In the genomic region with DNA sequence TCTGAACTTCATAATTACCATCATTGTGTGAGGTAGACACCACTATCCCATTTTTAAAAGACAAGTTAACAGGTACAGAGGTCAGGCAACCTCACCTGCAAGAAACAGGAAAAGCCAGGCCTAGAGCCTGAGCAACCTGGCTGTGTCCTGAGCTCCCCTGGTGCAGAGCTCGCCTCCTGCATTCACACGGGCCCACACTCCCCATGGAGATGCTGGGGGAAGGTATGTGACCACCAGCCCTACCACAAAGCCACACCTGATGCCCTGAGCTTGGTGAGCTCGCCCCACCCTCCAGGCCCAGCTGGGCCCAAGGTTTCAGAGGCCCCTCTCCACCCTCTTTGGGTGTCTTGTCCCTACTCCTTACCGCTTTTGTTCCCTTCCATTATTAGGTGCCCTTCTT, we compare ENCODE assay signal across 18 cellular contexts. TPM values are rescaled to one million over a fixed set of nuclear protein-coding genes. Genes with fewer than 3 reads are reported as not detected.
DNase-seq lines count a peak whose midpoint lies in the region; ATAC-seq, FAIRE-seq and TF ChIP-seq lines count a peak whose summit lies in the region.
"Had no signal": no experiment of that assay in that cellular context is flagged by ENCODE, and none has a peak within 500 bp of the region (broad histone marks: within the 10 kb centered on the region; RNA-seq: fewer than 3 reads in every experiment).

No MANE protein-coding gene starts in this region.

- H3K4me3 ChIP-seq in cardiac muscle cell, result no peak overlapping the region
- no peak overlapping the region for H3K4me3 ChIP-seq in heart right ventricle
- no peak overlapping the region for H3K4me3 ChIP-seq in H1 (ENCODE audit: extremely low read depth in 1 of 4, insufficient read depth in 2 of 4, low read depth in 3 of 4, low read length in 4 of 4)
- H3K4me3 ChIP-seq in spleen, result no peak overlapping the region
- H3K4me3 ChIP-seq: HAP-1, lung, uterus had no signal

- 90 to 93% methylated on average over 4 of the region's 4 CpGs for WGBS in heart right ventricle, 2 donors
- WGBS in H1 (ENCODE audit: extremely low coverage in 1 of 2, insufficient coverage in 1 of 2, insufficient read length in 1 of 2, insufficient replicate concordance in 2 of 2, low coverage in 1 of 2, low lambda C conversion rate in 2 of 2, missing lambda C conversion rate in 1 of 2), 2 experiments, result 68% methylated on average over 4 of the region's 4 CpGs; no CpG with 5 or more reads in 1 of the 2 experiments
- WGBS in spleen, 5 donors, result 75 to 91% (median 81%) methylated on average over 4 of the region's 4 CpGs

- H3K9me3 ChIP-seq in cardiac muscle cell (ENCODE audit: low read depth) (no peaks in the 10 kb centered on the region), heart right ventricle (no peaks in the 10 kb centered on the region), H1 (ENCODE audit: insufficient read depth in 2 of 2, low read depth in 1 of 2, low read length in 1 of 2) (no peaks in the 10 kb centered on the region), spleen (peaks cover 0 to 6% (median 0%) of the 10 kb centered on the region in 8 donors)
- H3K9me3 ChIP-seq: HAP-1, uterus had no signal

- H4K91ac ChIP-seq in H1 (replicated peaks; ENCODE audit: insufficient read length, low read length), result peak overlapping the region; percentile 12

- no peak overlapping the region for H3K4ac ChIP-seq in H1 (replicated peaks; ENCODE audit: insufficient read length, low read depth, low read length)

- CTCF ChIA-PET in H1 (lab: Charles Lee; ENCODE audit: partially characterized antibody), result interaction anchor here (1.2 to 2.6 kb wide), 4 partner anchors 9 to 61 kb away, joined by 3 to 9 read pairs (median 7); no protein-coding TSS in a partner anchor

- peaks cover 30% of the 10 kb centered on the region for H3K36me3 ChIP-seq in cardiac muscle cell
- H3K36me3 ChIP-seq in heart right ventricle, result peaks cover 0 to 51% (median 31%) of the 10 kb centered on the region in 9 donors
- peaks cover 18 to 37% (median 30%) of the 10 kb centered on the region in 4 experiments; a peak in 7 of 8 replicates for H3K36me3 ChIP-seq in H1 (ENCODE audit: control insufficient read depth in 2 of 4, insufficient read depth in 4 of 4, low read length in 3 of 4)
- H3K36me3 ChIP-seq in spleen, result peaks cover 0 to 53% (median 43%) of the 10 kb centered on the region in 6 donors
- H3K36me3 ChIP-seq: uterus had no signal

- no peak for TF ChIP-seq RAD21 in H1 (IDR thresholded peaks at IDR 0.05 in 1 of 2, conservative IDR thresholded peaks at IDR 0.05 in 1 of 2; ENCODE audit: low read depth in 2 of 2, low read length in 2 of 2)

- H2BK120ac ChIP-seq in H1 (replicated peaks; ENCODE audit: low read depth, low read length), result no peak overlapping the region

- peaks cover 0 to 1% of the 10 kb centered on the region in 2 experiments for H4K20me1 ChIP-seq in H1 (replicated peaks in 1 of 2; ENCODE audit: control insufficient read depth in 1 of 2, insufficient read depth in 2 of 2, low read length in 2 of 2)

- TF ChIP-seq POLR2A in H1 (IDR thresholded peaks at IDR 0.05; ENCODE audit: control extremely low read depth in 1 of 2, low read depth in 2 of 2, low read length in 2 of 2) (peak in 1 of 2 experiments; percentile 39; a peak in 1 of 3 replicates), spleen (IDR thresholded peaks at IDR 0.05) (no peak)

- no peak overlapping the region for H3K27ac Mint-ChIP-seq in nephron progenitor cell

- H2BK12ac ChIP-seq in H1 (ENCODE audit: low read depth, low read length), result no peak overlapping the region; the same call in 1 of the 2 replicates

- no peak overlapping the region; the same call in 1 of the 2 replicates for H4K8ac ChIP-seq in H1 (ENCODE audit: extremely low read depth, insufficient read depth, low read length)

- H2BK5ac ChIP-seq in H1 (ENCODE audit: low read depth, low read length), result peak overlapping the region; percentile 68; the same call in 1 of the 2 replicates

- peaks cover 59% of the 10 kb centered on the region for H3K4me1 Mint-ChIP-seq in nephron progenitor cell

- H2AFZ ChIP-seq in H1 (ENCODE audit: low read length), result no peak overlapping the region

- H3K27me3 ChIP-seq in cardiac muscle cell, result peaks cover 8% of the 10 kb centered on the region
- H3K27me3 ChIP-seq in heart right ventricle, result no peaks in the 10 kb centered on the region
- peaks cover 0 to 10% (median 8%) of the 10 kb centered on the region in 4 experiments; a peak in 5 of 7 replicates for H3K27me3 ChIP-seq in H1 (replicated peaks in 1 of 4; ENCODE audit: control insufficient read depth in 3 of 4, extremely low read depth in 1 of 4, insufficient read depth in 3 of 4, low read length in 3 of 4)
- H3K27me3 ChIP-seq in spleen (replicated peaks in 1 of 7), result no peaks in the 10 kb centered on the region
- H3K27me3 ChIP-seq: uterus had no signal

- no peak for FAIRE-seq in H1 (lab: Jason Lieb, UNC)
- FAIRE-seq: endometrium, frontal cortex had no signal

- H3K36me3 Mint-ChIP-seq in nephron progenitor cell (ENCODE audit: low read depth), result peaks cover 32% of the 10 kb centered on the region

- H3K23me2 ChIP-seq in H1 (ENCODE audit: low read depth, low read length), result peaks cover 3% of the 10 kb centered on the region

- no peak overlapping the region for H3K4me3 Mint-ChIP-seq in nephron progenitor cell

- H3K79me1 ChIP-seq in H1 (ENCODE audit: low read depth, low read length), result no peaks in the 10 kb centered on the region

- peak overlapping the region; percentile 31 for H4K5ac ChIP-seq in H1 (ENCODE audit: insufficient read length, low read depth, low read length)

- H3K14ac ChIP-seq in H1 (ENCODE audit: insufficient read length), result no peak overlapping the region

- no peak overlapping the region for H2BK20ac ChIP-seq in H1 (ENCODE audit: low read length)

- H3K18ac ChIP-seq in H1 (ENCODE audit: extremely low read depth, low read length), result no peak overlapping the region

- peak overlapping the region; percentile 57 for H3K27ac ChIP-seq in cardiac muscle cell
- peak overlapping the region in 1 of 10 donors; percentile 80 for H3K27ac ChIP-seq in heart right ventricle
- peak overlapping the region; percentile 39; the same call in 1 of the 2 replicates for H3K27ac ChIP-seq in H1 (ENCODE audit: low read depth, low read length)
- H3K27ac ChIP-seq in spleen, result peak overlapping the region in 2 of 8 donors; percentile 4 to 60

- ATAC-seq in heart right ventricle (no peak), HG02970 (IDR thresholded peaks at IDR 0.05; ENCODE audit: low FRiP score, unreplicated experiment) (no peak)

- no peak for TF ChIP-seq EP300 in H1 (IDR thresholded peaks at IDR 0.05; ENCODE audit: borderline replicate concordance in 1 of 2, low read depth in 2 of 2, low read length in 2 of 2)

- H3K23ac ChIP-seq in H1 (ENCODE audit: insufficient read length), result no peak overlapping the region

- POLR2A ChIA-PET in H1 (lab: Charles Lee; ENCODE audit: partially characterized antibody), result interaction anchor here (0.7 to 5.7 kb wide), 10 partner anchors 10 to 125 kb away, joined by 3 to 61 read pairs (median 6); partner anchors contain the start of genes IFT122 and MBD4

- TF ChIP-seq CTCF in cardiac muscle cell (IDR thresholded peaks at IDR 0.05; ENCODE audit: low read depth, low read length), result no peak
- no peak for TF ChIP-seq CTCF in heart right ventricle (IDR thresholded peaks at IDR 0.05)
- TF ChIP-seq CTCF in H1 (IDR thresholded peaks at IDR 0.05; ENCODE audit: control extremely low read depth in 1 of 3, insufficient read depth in 1 of 3, low read depth in 1 of 3, low read length in 3 of 3), result no peak
- no peak for TF ChIP-seq CTCF in spleen (IDR thresholded peaks at IDR 0.05 in 8 of 11, conservative IDR thresholded peaks at IDR 0.05 in 3 of 11)
- TF ChIP-seq CTCF in nephron progenitor cell (IDR thresholded peaks at IDR 0.05), result no peak

- H3K4me1 ChIP-seq in cardiac muscle cell (ENCODE audit: low read depth) (peaks cover 5% of the 10 kb centered on the region), heart right ventricle (peaks cover 0 to 24% (median 18%) of the 10 kb centered on the region in 9 donors), H1 (replicated peaks in 1 of 4; ENCODE audit: control insufficient read depth in 3 of 4, insufficient read depth in 4 of 4, low read length in 3 of 4) (peaks cover 7 to 24% (median 14%) of the 10 kb centered on the region in 4 experiments), spleen (peaks cover 0 to 54% (median 36%) of the 10 kb centered on the region in 6 donors)
- H3K4me1 ChIP-seq: HAP-1 had no signal

- 0 out of 2 replicates have a peak overlapping the region, but pooled peaks have one; percentile 13 for H2BK15ac ChIP-seq in H1 (ENCODE audit: low read length)

- no peak overlapping the region for H3K56ac ChIP-seq in H1 (replicated peaks; ENCODE audit: insufficient read length, low read depth, low read length)

- no peaks in the 10 kb centered on the region; a peak in 1 of 4 replicates for H3K79me2 ChIP-seq in H1 (ENCODE audit: control insufficient read depth in 1 of 2, insufficient read depth in 2 of 2, low read length in 2 of 2)

- H3K9ac ChIP-seq in H1 (replicated peaks in 1 of 4; ENCODE audit: extremely low read depth in 1 of 4, low read depth in 3 of 4, low read length in 3 of 4), result 0 out of 7 replicates have a peak overlapping the region, but pooled peaks of 1 of the 4 experiments have one; percentile 7

- H2AK5ac ChIP-seq in H1 (ENCODE audit: low read depth, low read length), result no peak overlapping the region; the same call in 1 of the 2 replicates

- H3K9me3 Mint-ChIP-seq in nephron progenitor cell, result no peaks in the 10 kb centered on the region
- H3K9me3 Mint-ChIP-seq: immature natural killer cell had no signal

- intact Hi-C loops in heart right ventricle (cut with DNase I), result no loop called here
- intact Hi-C loops in spleen (cut with DNase I; ENCODE audit: low total_unique reads), result no loop called here

- DNase-seq in cardiac muscle cell (ENCODE audit: low read depth in 1 of 2, low spot score in 1 of 2) (no peak), heart right ventricle (no peak), NCI-H69 (lab: John Stamatoyannopoulos, UW) (peak; percentile 7), H1 (ENCODE audit: low read depth in 1 of 2, low spot score in 2 of 2) (no peak), spleen (peak; percentile 74), NCI-H2081 treated with DMSO at 0.1 percent for 48 hours (lab: John Stamatoyannopoulos, UW) (no peak), nephron progenitor cell (no peak)
- DNase-seq: cerebellar nuclear complex; immature natural killer cell; NCI-H345; occipital lobe; stimulated activated naive CD4-positive, alpha-beta T cell treated with Interleukin-2 at 50 U/mL for 16 hours; uterus had no signal

- H3K4me2 ChIP-seq in H1 (ENCODE audit: insufficient read depth in 1 of 2, low read depth in 2 of 2, low read length in 2 of 2), result peak overlapping the region in 1 of 2 experiments; percentile 84; a peak in 1 of 4 replicates

- peaks cover 10% of the 10 kb centered on the region for H3K27me3 Mint-ChIP-seq in nephron progenitor cell (ENCODE audit: low read depth, poor library complexity)

RNA-seq across cellular contexts. Expression of gene EFCAB12, which starts 1.2 kb away (rescaled TPM):
- total RNA-seq in cardiac muscle cell (0.48 and 0.85 TPM in 2 replicates), heart right ventricle (under 1 TPM in 4 of 10 donors, not detected in 6; 0.15 to 0.23 (median 0.16) TPM), spleen (1 to 10 TPM in 4 of 7 donors, under 1 TPM in 3; 0.52 to 2.1 (median 1.6) TPM)
- polyA plus RNA-seq in cardiac muscle cell (0.49 and 1.7 TPM in 2 replicates), heart right ventricle (under 1 TPM in 1 of 2 donors, not detected in 1; 0.10 TPM), H1 (2011; rRNA removed) (0.60 and 0.71 TPM in 2 replicates), spleen (1 to 10 TPM in 1 of 3 donors, under 1 TPM in 2; 0.20 to 1.0 (median 0.99) TPM)
- 0.75 and 0.99 TPM in 2 replicates for total RNA-seq in H1 (2021; fragmentation: NEBNext Ultra II Directional; extraction: Animal tissue kit (Norgen Biotek cat#: 25700))
- 0.54 TPM for polyA plus RNA-seq in H1 (2011; cell fraction: cytosol; rRNA removed)
- 2.1 TPM for polyA plus RNA-seq in H1 (2011; cell fraction: nucleus; rRNA removed)
- polyA plus RNA-seq in H1 (2012, experiment 1 of 2), result 0.88 to 1.4 TPM (median 1.2 TPM) in 4 replicates
- polyA plus RNA-seq in H1 (2012, experiment 2 of 2), result 0.38 TPM
- 0.51 TPM for polyA plus RNA-seq in H1 (2013, experiment 1 of 2)
- 0.33 TPM for polyA plus RNA-seq in H1 (2013, experiment 2 of 2)
- polyA minus RNA-seq in H1 (2011; rRNA and poly(A)+ RNA removed), result 0.37 and 1.3 TPM in 2 replicates
- not detected for polyA minus RNA-seq in H1 (2011; cell fraction: cytosol; rRNA and poly(A)+ RNA removed)
- polyA minus RNA-seq in H1 (2011; cell fraction: nucleus; rRNA and poly(A)+ RNA removed), result 0.70 TPM

RNA-seq across cellular contexts. Expression of gene MBD4, which starts 10.2 kb away (rescaled TPM):
- total RNA-seq in cardiac muscle cell, result 16.2 and 30.0 TPM in 2 replicates
- polyA plus RNA-seq in cardiac muscle cell, result 39.8 and 60.8 TPM in 2 replicates
- total RNA-seq in heart right ventricle, result 10 to 100 TPM; 16.4 to 31.9 (median 19.2) TPM
- polyA plus RNA-seq in heart right ventricle, result 10 to 100 TPM; 11.1 to 37.8 TPM
- total RNA-seq in H1 (2021; fragmentation: NEBNext Ultra II Directional; extraction: Animal tissue kit (Norgen Biotek cat#: 25700)), result 33.4 and 35.8 TPM in 2 replicates
- polyA plus RNA-seq in H1 (2011; rRNA removed), result 11.1 and 11.2 TPM in 2 replicates
- 21.5 TPM for polyA plus RNA-seq in H1 (2011; cell fraction: cytosol; rRNA removed)
- 17.8 TPM for polyA plus RNA-seq in H1 (2011; cell fraction: nucleus; rRNA removed)
- 20.2 to 32.6 TPM (median 22.2 TPM) in 4 replicates for polyA plus RNA-seq in H1 (2012, experiment 1 of 2)
- 2.5 TPM for polyA plus RNA-seq in H1 (2012, experiment 2 of 2)
- 38.1 TPM for polyA plus RNA-seq in H1 (2013, experiment 1 of 2)
- 37.6 TPM for polyA plus RNA-seq in H1 (2013, experiment 2 of 2)
- 19.3 and 20.7 TPM in 2 replicates for polyA minus RNA-seq in H1 (2011; rRNA and poly(A)+ RNA removed)
- 17.2 TPM for polyA minus RNA-seq in H1 (2011; cell fraction: cytosol; rRNA and poly(A)+ RNA removed)
- polyA minus RNA-seq in H1 (2011; cell fraction: nucleus; rRNA and poly(A)+ RNA removed), result 46.7 TPM
- 10 to 100 TPM; 47.7 to 72.6 (median 58.4) TPM for total RNA-seq in spleen
- 10 to 100 TPM; 40.0 to 52.2 (median 41.4) TPM for polyA plus RNA-seq in spleen

RNA-seq across cellular contexts. Expression of gene IFT122, which starts 10.4 kb away (rescaled TPM):
- total RNA-seq in cardiac muscle cell (28.3 and 31.5 TPM in 2 replicates), heart right ventricle (10 to 100 TPM; 12.4 to 23.9 (median 16.8) TPM), spleen (10 to 100 TPM; 17.7 to 31.3 (median 25.2) TPM)
- polyA plus RNA-seq in cardiac muscle cell (21.9 and 40.0 TPM in 2 replicates), heart right ventricle (10 to 100 TPM in 1 of 2 donors, 1 to 10 TPM in 1; 9.7 to 29.1 TPM), H1 (2011; rRNA removed) (25.1 and 37.8 TPM in 2 replicates), spleen (1 to 10 TPM; 5.2 to 8.8 (median 8.5) TPM)
- 23.7 and 26.2 TPM in 2 replicates for total RNA-seq in H1 (2021; fragmentation: NEBNext Ultra II Directional; extraction: Animal tissue kit (Norgen Biotek cat#: 25700))
- 25.4 TPM for polyA plus RNA-seq in H1 (2011; cell fraction: cytosol; rRNA removed)
- polyA plus RNA-seq in H1 (2011; cell fraction: nucleus; rRNA removed), result 83.2 TPM
- 24.7 to 27.3 TPM (median 26.7 TPM) in 4 replicates for polyA plus RNA-seq in H1 (2012, experiment 1 of 2)
- polyA plus RNA-seq in H1 (2012, experiment 2 of 2), result 11.7 TPM
- 10.8 TPM for polyA plus RNA-seq in H1 (2013, experiment 1 of 2)
- polyA plus RNA-seq in H1 (2013, experiment 2 of 2), result 10.7 TPM
- 51.7 and 59.2 TPM in 2 replicates for polyA minus RNA-seq in H1 (2011; rRNA and poly(A)+ RNA removed)
- 27.2 TPM for polyA minus RNA-seq in H1 (2011; cell fraction: cytosol; rRNA and poly(A)+ RNA removed)
- 50.2 TPM for polyA minus RNA-seq in H1 (2011; cell fraction: nucleus; rRNA and poly(A)+ RNA removed)

Comparison
In these comparisons a context has a peak if more than half of its experiments do, and no peak if none do; other contexts are left out.
1. DNase-seq: peak in NCI-H69 (single experiment) and spleen (single experiment); none in cardiac muscle cell (0 of 2), heart right ventricle (0 of 2), H1 (0 of 2), NCI-H2081 treated with DMSO at 0.1 percent for 48 hours (single experiment) and nephron progenitor cell (single experiment).